ENCODE assay signal across 1 cellular context in the genomic region with DNA sequence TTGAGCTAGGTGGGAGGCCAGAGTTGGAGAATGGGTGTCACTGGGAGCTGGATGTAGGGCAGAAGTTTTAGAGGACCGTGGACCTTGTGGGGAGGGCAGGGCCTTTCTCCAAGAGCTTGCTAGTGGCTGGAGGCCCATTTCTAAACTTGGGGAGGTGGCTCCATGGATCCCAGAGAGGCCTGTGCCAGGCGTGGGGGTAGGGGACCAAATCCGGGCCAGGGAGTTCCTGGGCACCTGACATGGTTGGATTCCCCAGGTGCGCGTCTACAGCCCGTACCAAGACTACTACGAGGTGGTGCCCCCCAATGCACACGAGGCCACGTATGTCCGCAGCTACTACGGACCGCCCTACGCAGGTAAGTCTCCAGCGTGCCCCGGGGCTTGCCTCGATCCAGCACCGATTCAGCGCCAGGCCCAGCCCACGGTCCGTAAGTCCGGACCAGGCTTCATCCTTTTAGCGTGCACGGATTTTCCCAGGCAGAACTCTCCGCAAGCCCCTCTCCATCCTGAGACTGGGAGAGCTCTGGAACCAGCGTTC.
TF ChIP-seq lines count a peak whose summit lies in the region.

No MANE protein-coding gene starts in this region.

TF ChIP-seq in HepG2, 621 proteins besides CTCF, POLR2A, EP300 and RAD21:
- TF ChIP-seq ZNF891 (CRISPR knock-in tag; IDR thresholded peaks at IDR 0.05) = 0 out of 2 replicates have a peak, but pooled peaks have one; percentile 59
- TF ChIP-seq ZFP41 (CRISPR knock-in tag; IDR thresholded peaks at IDR 0.05; ENCODE audit: borderline replicate concordance) = 0 out of 2 replicates have a peak, but pooled peaks have one; percentile 34
- TF ChIP-seq SMAD1 (CRISPR knock-in tag; IDR thresholded peaks at IDR 0.05; ENCODE audit: borderline replicate concordance, low read depth) = no peak
- TF ChIP-seq EED (CRISPR knock-in tag; IDR thresholded peaks at IDR 0.05) = peak; percentile 55; the same call in 1 of the 2 replicates
- 0 out of 2 replicates have a peak, but pooled peaks have one; percentile 46 for TF ChIP-seq BCL3 (CRISPR knock-in tag; IDR thresholded peaks at IDR 0.05)
- TF ChIP-seq MAZ (IDR thresholded peaks at IDR 0.05; ENCODE audit: borderline replicate concordance, low read depth, low read length) = no peak
- TF ChIP-seq MAZ (CRISPR knock-in tag; IDR thresholded peaks at IDR 0.05; ENCODE audit: low read depth) = 0 out of 2 replicates have a peak, but pooled peaks have one; percentile 7
- TF ChIP-seq POGK (CRISPR knock-in tag; conservative IDR thresholded peaks at IDR 0.05) = peak; percentile 67; the same call in 1 of the 2 replicates
- no peak for TF ChIP-seq ZNF7 (CRISPR knock-in tag; IDR thresholded peaks at IDR 0.05)
